Comparison of ENCODE assay signal across 18 cellular contexts in the genomic region with DNA sequence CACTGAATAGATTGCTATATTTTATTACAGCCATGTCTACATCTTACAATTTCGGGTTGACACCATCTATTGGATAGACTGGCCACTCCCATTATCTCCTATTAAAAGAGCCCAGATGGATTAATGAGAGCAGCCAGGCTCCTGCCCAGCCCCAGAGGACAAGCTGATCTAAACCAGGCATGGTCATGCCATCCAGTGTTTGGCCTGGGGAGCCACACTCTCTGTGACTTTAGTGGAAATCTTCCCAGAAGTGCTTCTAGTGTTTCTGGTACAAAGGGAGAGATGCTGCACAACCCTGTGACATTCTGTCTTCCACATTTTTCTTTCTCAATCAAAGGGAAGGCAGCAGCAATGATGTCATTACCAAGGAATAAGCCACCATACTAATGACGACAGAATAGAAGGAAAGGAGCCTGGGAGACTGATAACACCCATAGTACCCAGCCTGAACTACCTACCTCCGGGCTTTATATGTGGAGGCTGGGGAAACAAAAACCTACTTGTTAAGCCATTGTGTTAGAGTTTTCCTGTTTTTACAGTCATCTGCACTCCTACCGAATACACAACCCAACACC. TPM values are rescaled to one million over a fixed set of nuclear protein-coding genes. Genes with fewer than 3 reads are reported as not detected.
"Had no signal": no experiment of that assay in that cellular context is flagged by ENCODE, and none has a peak within 500 bp of the region (broad histone marks: within the 10 kb centered on the region; RNA-seq: fewer than 3 reads in every experiment).

No MANE protein-coding gene starts in this region.

- DNase-seq: activated CD4-positive, alpha-beta T cell treated with anti-CD3 and anti-CD28 coated beads, Interleukin-2, amount 50 U/mL, for 1 hour; activated CD4-positive, CD25-positive, alpha-beta regulatory T cell; activated effector memory CD4-positive, alpha-beta T cell treated with Interleukin-2 at 50 U/mL for 16 hours; amniotic stem cell; foreskin melanocyte; lower lobe of right lung; occipital lobe; stimulated activated CD4-positive, alpha-beta T cell treated with anti-CD3 and anti-CD28 coated beads, Interleukin-15, amount 100 ng/mL, for 24 hours; stimulated activated CD4-positive, alpha-beta T cell treated with anti-CD3 and anti-CD28 coated beads, Interleukin-4, amount 100 ng/mL, for 24 hours; stomach had no signal

- H3K4me3 Mint-ChIP-seq: activated naive CD4-positive, alpha-beta T cell treated with anti-CD3 and anti-CD28 coated beads, Interleukin-2, amount 50 U/mL, for 24 hours; natural killer cell treated with Interleukin-12 subunit alpha and Interleukin-12 subunit beta and Interleukin-15 and Interleukin-18, amount 100 ng/mL, for 72 hours; T-helper 1 cell treated with Interleukin-12 subunit alpha and Interleukin-12 subunit beta and Interleukin-4 antibody, amounts not matched to agents 30 μg/mL and 1 μg/mL, for 36 hours had no signal

- H3K9me3 Mint-ChIP-seq: activated naive CD4-positive, alpha-beta T cell treated with anti-CD3 and anti-CD28 coated beads, Interleukin-2, amount 50 U/mL, for 24 hours; natural killer cell treated with Interleukin-12 subunit alpha and Interleukin-12 subunit beta and Interleukin-15 and Interleukin-18, amount 100 ng/mL, for 72 hours; T-helper 1 cell treated with Interleukin-12 subunit alpha and Interleukin-12 subunit beta and Interleukin-4 antibody, amounts not matched to agents 30 μg/mL and 1 μg/mL, for 36 hours had no signal

- H3K27me3 Mint-ChIP-seq: activated naive CD4-positive, alpha-beta T cell treated with anti-CD3 and anti-CD28 coated beads, Interleukin-2, amount 50 U/mL, for 24 hours had no signal

- H3K4me3 ChIP-seq: lower lobe of right lung, prostate gland, SK-N-MC, stomach, thoracic aorta had no signal

- H3K27ac Mint-ChIP-seq: activated naive CD4-positive, alpha-beta T cell treated with anti-CD3 and anti-CD28 coated beads, Interleukin-2, amount 50 U/mL, for 24 hours; natural killer cell treated with Interleukin-12 subunit alpha and Interleukin-12 subunit beta and Interleukin-15 and Interleukin-18, amount 100 ng/mL, for 72 hours; T-helper 1 cell treated with Interleukin-12 subunit alpha and Interleukin-12 subunit beta and Interleukin-4 antibody, amounts not matched to agents 30 μg/mL and 1 μg/mL, for 36 hours had no signal

- FAIRE-seq: endothelial cell of umbilical vein, urothelium cell line had no signal

- H3K27me3 ChIP-seq: stomach had no signal

- H3K36me3 ChIP-seq: prostate gland, stomach, thoracic aorta had no signal

- H3K9me3 ChIP-seq: lower lobe of right lung, prostate gland, stomach, thoracic aorta had no signal

- H3K4me1 ChIP-seq: lower lobe of right lung, prostate gland, stomach had no signal

- ATAC-seq: natural killer cell treated with Interleukin-12 subunit alpha and Interleukin-12 subunit beta and Interleukin-15 and Interleukin-18, amount 100 ng/mL, for 72 hours had no signal

- H3K36me3 Mint-ChIP-seq: activated naive CD4-positive, alpha-beta T cell treated with anti-CD3 and anti-CD28 coated beads, Interleukin-2, amount 50 U/mL, for 24 hours; natural killer cell treated with Interleukin-12 subunit alpha and Interleukin-12 subunit beta and Interleukin-15 and Interleukin-18, amount 100 ng/mL, for 72 hours had no signal

- H3K27ac ChIP-seq: lower lobe of right lung, prostate gland, SK-N-MC, stomach, thoracic aorta had no signal

- H3K4me1 Mint-ChIP-seq: activated naive CD4-positive, alpha-beta T cell treated with anti-CD3 and anti-CD28 coated beads, Interleukin-2, amount 50 U/mL, for 24 hours had no signal

RNA-seq across cellular contexts. Expression of a gene that starts 5.0 kb away (rescaled TPM):
- total RNA-seq: natural killer cell treated with Interleukin-12 subunit alpha and Interleukin-12 subunit beta and Interleukin-15 and Interleukin-18, amount 100 ng/mL, for 72 hours had no signal
